Comparison of ENCODE assay signal across 2 cellular contexts in the genomic region with DNA sequence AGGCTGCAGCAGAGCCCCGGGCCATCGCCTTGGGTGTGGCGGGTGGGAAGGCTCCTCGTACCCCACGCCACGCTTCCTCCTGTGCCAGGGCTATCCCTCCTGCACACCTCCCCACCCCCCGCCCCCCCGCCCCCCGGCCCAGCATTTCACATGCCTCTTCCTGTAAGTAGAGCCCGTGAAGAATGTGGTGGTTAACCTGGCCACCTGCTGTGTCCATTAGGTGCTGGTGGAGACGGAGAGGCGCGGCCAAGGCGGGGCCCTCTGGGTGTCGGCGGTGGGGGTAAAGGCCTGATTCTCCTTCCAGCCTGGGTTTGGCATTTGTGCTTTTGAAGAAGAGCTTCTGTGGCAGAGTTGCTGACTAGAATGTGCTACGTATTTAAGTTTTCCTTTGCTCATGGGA.
TF ChIP-seq lines count a peak whose summit lies in the region.

No MANE protein-coding gene starts in this region.

TF ChIP-seq in GM23338, 12 proteins besides CTCF, POLR2A, EP300 and RAD21 (continued from another document):
- TF ChIP-seq ZNF462 (CRISPR knock-in tag; IDR thresholded peaks at IDR 0.05): no peak
- TF ChIP-seq EZH2phosphoT487 (IDR thresholded peaks at IDR 0.05; ENCODE audit: unreplicated experiment): no peak
- TF ChIP-seq POLR2AphosphoS5 (IDR thresholded peaks at IDR 0.05; ENCODE audit: low read depth): no peak
- no peak for TF ChIP-seq REST (IDR thresholded peaks at IDR 0.05; ENCODE audit: unreplicated experiment)
- no peak for TF ChIP-seq NANOG (IDR thresholded peaks at IDR 0.05; ENCODE audit: borderline replicate concordance)
- TF ChIP-seq JUNB (IDR thresholded peaks at IDR 0.05; ENCODE audit: unreplicated experiment): no peak
- no peak for TF ChIP-seq ZNF114 (CRISPR knock-in tag; IDR thresholded peaks at IDR 0.05)
- TF ChIP-seq CREB1 (CRISPR knock-in tag; IDR thresholded peaks at IDR 0.05; ENCODE audit: low read depth): no peak

TF ChIP-seq in WTC11, 78 proteins besides CTCF, POLR2A, EP300 and RAD21 (continued from another document):
- no peak for TF ChIP-seq ATF6 (CRISPR knock-in tag; IDR thresholded peaks at IDR 0.05)
- no peak for TF ChIP-seq SOX15 (CRISPR knock-in tag; IDR thresholded peaks at IDR 0.05)
- no peak for TF ChIP-seq SMAD4 (CRISPR knock-in tag; IDR thresholded peaks at IDR 0.05)
- TF ChIP-seq ZNF423 (CRISPR knock-in tag; IDR thresholded peaks at IDR 0.05): no peak
- no peak for TF ChIP-seq ZNF671 (CRISPR knock-in tag; IDR thresholded peaks at IDR 0.05)
- TF ChIP-seq, protein P1, sequence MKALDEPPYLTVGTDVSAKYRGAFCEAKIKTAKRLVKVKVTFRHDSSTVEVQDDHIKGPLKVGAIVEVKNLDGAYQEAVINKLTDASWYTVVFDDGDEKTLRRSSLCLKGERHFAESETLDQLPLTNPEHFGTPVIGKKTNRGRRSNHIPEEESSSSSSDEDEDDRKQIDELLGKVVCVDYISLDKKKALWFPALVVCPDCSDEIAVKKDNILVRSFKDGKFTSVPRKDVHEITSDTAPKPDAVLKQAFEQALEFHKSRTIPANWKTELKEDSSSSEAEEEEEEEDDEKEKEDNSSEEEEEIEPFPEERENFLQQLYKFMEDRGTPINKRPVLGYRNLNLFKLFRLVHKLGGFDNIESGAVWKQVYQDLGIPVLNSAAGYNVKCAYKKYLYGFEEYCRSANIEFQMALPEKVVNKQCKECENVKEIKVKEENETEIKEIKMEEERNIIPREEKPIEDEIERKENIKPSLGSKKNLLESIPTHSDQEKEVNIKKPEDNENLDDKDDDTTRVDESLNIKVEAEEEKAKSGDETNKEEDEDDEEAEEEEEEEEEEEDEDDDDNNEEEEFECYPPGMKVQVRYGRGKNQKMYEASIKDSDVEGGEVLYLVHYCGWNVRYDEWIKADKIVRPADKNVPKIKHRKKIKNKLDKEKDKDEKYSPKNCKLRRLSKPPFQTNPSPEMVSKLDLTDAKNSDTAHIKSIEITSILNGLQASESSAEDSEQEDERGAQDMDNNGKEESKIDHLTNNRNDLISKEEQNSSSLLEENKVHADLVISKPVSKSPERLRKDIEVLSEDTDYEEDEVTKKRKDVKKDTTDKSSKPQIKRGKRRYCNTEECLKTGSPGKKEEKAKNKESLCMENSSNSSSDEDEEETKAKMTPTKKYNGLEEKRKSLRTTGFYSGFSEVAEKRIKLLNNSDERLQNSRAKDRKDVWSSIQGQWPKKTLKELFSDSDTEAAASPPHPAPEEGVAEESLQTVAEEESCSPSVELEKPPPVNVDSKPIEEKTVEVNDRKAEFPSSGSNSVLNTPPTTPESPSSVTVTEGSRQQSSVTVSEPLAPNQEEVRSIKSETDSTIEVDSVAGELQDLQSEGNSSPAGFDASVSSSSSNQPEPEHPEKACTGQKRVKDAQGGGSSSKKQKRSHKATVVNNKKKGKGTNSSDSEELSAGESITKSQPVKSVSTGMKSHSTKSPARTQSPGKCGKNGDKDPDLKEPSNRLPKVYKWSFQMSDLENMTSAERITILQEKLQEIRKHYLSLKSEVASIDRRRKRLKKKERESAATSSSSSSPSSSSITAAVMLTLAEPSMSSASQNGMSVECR (CRISPR knock-in tag; IDR thresholded peaks at IDR 0.05; ENCODE audit: borderline replicate concordance): no peak
TF ChIP-seq in WTC11: peak in this region for 0.
